In genomic region chr9:20186823-20187222, GRCh38 we compare ENCODE assay signal across 22 cellular contexts.
"Had no signal": no experiment of that assay in that cellular context is flagged by ENCODE, and none has a peak within 500 bp of the region (broad histone marks: within the 10 kb centered on the region; RNA-seq: fewer than 3 reads in every experiment).

No MANE protein-coding gene starts in this region.

- H3K9me3 ChIP-seq: colonic mucosa, esophagus muscularis mucosa, gastrocnemius medialis, lower lobe of right lung, mucosa of descending colon had no signal

- H3K4me3 Mint-ChIP-seq: mesothelial cell of epicardium had no signal

- FAIRE-seq: endothelial cell of umbilical vein, islet of Langerhans had no signal

- H3K27ac Mint-ChIP-seq: mesothelial cell of epicardium had no signal

- H3K4me1 Mint-ChIP-seq: mesothelial cell of epicardium had no signal

- H3K36me3 ChIP-seq: colonic mucosa, esophagus muscularis mucosa, gastrocnemius medialis, heart right ventricle, left lung, lower lobe of right lung had no signal

- H3K4me1 ChIP-seq: colonic mucosa, esophagus muscularis mucosa, gastrocnemius medialis, heart right ventricle, left lung, lower lobe of right lung had no signal

- H3K4me3 ChIP-seq: colonic mucosa, dorsolateral prefrontal cortex, esophagus muscularis mucosa, gastrocnemius medialis, heart right ventricle, left lung, lower lobe of right lung, mucosa of descending colon had no signal

- H3K27me3 ChIP-seq: colonic mucosa, dorsolateral prefrontal cortex, esophagus muscularis mucosa, gastrocnemius medialis, heart right ventricle, left lung had no signal

- H3K27ac ChIP-seq: colonic mucosa, dorsolateral prefrontal cortex, esophagus muscularis mucosa, gastrocnemius medialis, heart right ventricle, left lung, lower lobe of right lung had no signal

- DNase-seq: colonic mucosa; cortex of kidney; dermis blood vessel endothelial cell; dorsolateral prefrontal cortex; effector CD4-positive, alpha-beta T cell; effector memory CD4-positive, alpha-beta T cell; foreskin melanocyte; gastrocnemius medialis; glutamatergic neuron; head of caudate nucleus; heart right ventricle; hippocampal formation; left cardiac atrium; left lung; left ventricle myocardium superior; lower lobe of right lung; mesenchymal stem cell; mucosa of descending colon had no signal

- ATAC-seq: gastrocnemius medialis, heart right ventricle, left cardiac atrium, left lung, left ventricle myocardium superior, lower lobe of right lung, mucosa of descending colon had no signal
